Comparison of ENCODE assay signal across 9 cellular contexts in genomic region chr9:75089369-75089766, GRCh38. TPM values are rescaled to one million over a fixed set of nuclear protein-coding genes. Genes with fewer than 3 reads are reported as not detected.
A peak's percentile ranks its signal among the peaks of the same experiment; 100 is the strongest.
DNase-seq lines count a peak whose midpoint lies in the region; ATAC-seq, FAIRE-seq and TF ChIP-seq lines count a peak whose summit lies in the region.
"Had no signal": no experiment of that assay in that cellular context is flagged by ENCODE, and none has a peak within 500 bp of the region (broad histone marks: within the 10 kb centered on the region; RNA-seq: fewer than 3 reads in every experiment).

No MANE protein-coding gene starts in this region.

- H3K27ac ChIP-seq in kidney (ENCODE audit: low read depth in 2 of 2, low read length in 2 of 2): peak overlapping the region; percentile 85 to 89

- FAIRE-seq in kidney (lab: Jason Lieb, UNC): no peak
- FAIRE-seq: A204.1 had no signal

- ATAC-seq in activated naive CD8-positive, alpha-beta T cell treated with anti-CD3 and anti-CD28 coated beads, Interleukin-2, amount 10 ng/mL, durations not matched to agents 7 days and 5 days (ENCODE audit: low read depth): no peak
- ATAC-seq in HG02759 (IDR thresholded peaks at IDR 0.05; ENCODE audit: unreplicated experiment): no peak

- POLR2A ChIA-PET in activated naive CD8-positive, alpha-beta T cell treated with anti-CD3 and anti-CD28 coated beads, Interleukin-2, amount 10 ng/mL, durations not matched to agents 7 days and 5 days (lab: Charles Lee): interaction anchor here (0.7 to 3.4 kb wide), 2 partner anchors 60 to 66 kb away, joined by 3 to 40 read pairs; no protein-coding TSS in a partner anchor

- no peaks in the 10 kb centered on the region for H3K27me3 Mint-ChIP-seq in activated naive CD8-positive, alpha-beta T cell treated with anti-CD3 and anti-CD28 coated beads, Interleukin-2, amount 10 ng/mL, durations not matched to agents 7 days and 5 days

- peak overlapping the region; percentile 78 to 88 for H3K4me3 ChIP-seq in kidney (ENCODE audit: low read length in 2 of 2)

- TF ChIP-seq CTCF in kidney (IDR thresholded peaks at IDR 0.05; ENCODE audit: borderline replicate concordance, extremely low read depth, insufficient read depth): no peak

- H3K36me3 Mint-ChIP-seq in activated naive CD8-positive, alpha-beta T cell treated with anti-CD3 and anti-CD28 coated beads, Interleukin-2, amount 10 ng/mL, durations not matched to agents 7 days and 5 days: peaks cover 14% of the 10 kb centered on the region

- intact Hi-C loops in kidney (cut with DNase I): no loop called here

- DNase-seq in NCI-H1105 treated with DMSO at 0.1 percent for 48 hours (lab: John Stamatoyannopoulos, UW): peak; percentile 11
- no peak for DNase-seq in NCI-H1105 (lab: John Stamatoyannopoulos, UW)
- DNase-seq in activated naive CD8-positive, alpha-beta T cell treated with anti-CD3 and anti-CD28 coated beads, Interleukin-2, amount 10 ng/mL, durations not matched to agents 7 days and 5 days: no peak
- no peak for DNase-seq in kidney
- peak; percentile 71 for DNase-seq in superior temporal gyrus (ENCODE audit: extremely low spot score)
- no peak for DNase-seq in iPS-NIHi11 (ENCODE audit: low spot score)
- no peak for DNase-seq in pons (ENCODE audit: low spot score)

- H3K9ac ChIP-seq in kidney (ENCODE audit: low read length in 2 of 2): peak overlapping the region; percentile 49 to 82

- peaks cover 20 to 25% of the 10 kb centered on the region in 2 donors for H3K4me1 ChIP-seq in kidney (ENCODE audit: control insufficient read depth in 1 of 2, insufficient read depth in 1 of 2, low read depth in 1 of 2, low read length in 2 of 2)

- H3K36me3 ChIP-seq in kidney (ENCODE audit: control insufficient read depth in 1 of 2, insufficient read depth in 2 of 2, low read length in 2 of 2): no peaks in the 10 kb centered on the region

- H3K27ac Mint-ChIP-seq in activated naive CD8-positive, alpha-beta T cell treated with anti-CD3 and anti-CD28 coated beads, Interleukin-2, amount 10 ng/mL, durations not matched to agents 7 days and 5 days: peak overlapping the region; percentile 89

- H3K9me3 ChIP-seq in kidney (ENCODE audit: control insufficient read depth in 1 of 2, low read length in 2 of 2): no peaks in the 10 kb centered on the region

- H3K4me1 Mint-ChIP-seq in activated naive CD8-positive, alpha-beta T cell treated with anti-CD3 and anti-CD28 coated beads, Interleukin-2, amount 10 ng/mL, durations not matched to agents 7 days and 5 days: peaks cover 53% of the 10 kb centered on the region

- H3K4me3 Mint-ChIP-seq in activated naive CD8-positive, alpha-beta T cell treated with anti-CD3 and anti-CD28 coated beads, Interleukin-2, amount 10 ng/mL, durations not matched to agents 7 days and 5 days: peak overlapping the region; percentile 97

- H3K9me3 Mint-ChIP-seq in activated naive CD8-positive, alpha-beta T cell treated with anti-CD3 and anti-CD28 coated beads, Interleukin-2, amount 10 ng/mL, durations not matched to agents 7 days and 5 days: no peaks in the 10 kb centered on the region

RNA-seq across cellular contexts. Expression of gene OSTF1, which starts 1.1 kb away (rescaled TPM):
- 100 to 1,000 TPM in 1 of 2 experiments, 10 to 100 TPM in 1; 99.9 to 108 TPM for total RNA-seq in activated naive CD8-positive, alpha-beta T cell treated with anti-CD3 and anti-CD28 coated beads, Interleukin-2, amount 10 ng/mL, durations not matched to agents 7 days and 5 days
- total RNA-seq in kidney: 52.7 TPM
- 42.8 TPM for polyA plus RNA-seq in kidney (ENCODE audit: insufficient read depth, low read depth, low replicate concordance)

RNA-seq across cellular contexts. Expression of gene NMRK1, which starts 1.4 kb away (rescaled TPM):
- 10 to 100 TPM; 45.0 to 46.2 TPM for total RNA-seq in activated naive CD8-positive, alpha-beta T cell treated with anti-CD3 and anti-CD28 coated beads, Interleukin-2, amount 10 ng/mL, durations not matched to agents 7 days and 5 days
- 42.3 TPM for total RNA-seq in kidney
- polyA plus RNA-seq in kidney (ENCODE audit: insufficient read depth, low read depth, low replicate concordance): 67.8 TPM

Comparison
In these comparisons a context has a peak if more than half of its experiments do, and no peak if none do; other contexts are left out.
1. DNase-seq: peak in NCI-H1105 treated with DMSO at 0.1 percent for 48 hours (single experiment) and superior temporal gyrus (single experiment); none in NCI-H1105 (single experiment), activated naive CD8-positive, alpha-beta T cell treated with anti-CD3 and anti-CD28 coated beads, Interleukin-2, amount 10 ng/mL, durations not matched to agents 7 days and 5 days (single experiment), kidney (single experiment), iPS-NIHi11 (single experiment) and pons (single experiment).